ENCODE assay signal across 14 cellular contexts in the genomic region with DNA sequence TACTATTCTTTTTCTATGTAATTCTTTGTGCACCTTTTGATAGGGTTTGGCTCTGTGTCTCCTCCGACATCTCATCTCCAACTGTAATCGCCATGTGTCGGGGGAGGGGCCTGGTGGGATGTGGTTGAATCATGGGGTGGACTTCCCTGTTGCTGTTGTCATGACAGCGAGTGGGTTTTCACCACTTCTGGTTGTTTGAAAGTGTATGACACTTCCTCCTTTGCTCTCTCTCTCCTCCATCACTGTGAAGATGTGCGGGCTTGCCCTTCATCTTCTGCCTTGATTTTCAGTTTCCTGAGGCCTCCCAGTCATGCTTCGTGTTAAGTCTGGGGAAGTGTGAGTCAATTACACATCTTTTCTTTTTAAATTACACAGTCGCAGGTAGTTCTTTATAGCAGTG.
DNase-seq lines count a peak whose midpoint lies in the region.
"Had no signal": no experiment of that assay in that cellular context is flagged by ENCODE, and none has a peak within 500 bp of the region (broad histone marks: within the 10 kb centered on the region; RNA-seq: fewer than 3 reads in every experiment).

No MANE protein-coding gene starts in this region.

- no peaks in the 10 kb centered on the region for H3K27me3 Mint-ChIP-seq in activated naive CD8-positive, alpha-beta T cell treated with anti-CD3 and anti-CD28 coated beads for 36 hours

- DNase-seq in activated T-cell treated with anti-CD3 and anti-CD28 coated beads for 24 hours (ENCODE audit: low read depth), result peak; percentile 4
- no peak for DNase-seq in activated T-cell treated with anti-CD3 and anti-CD28 coated beads for 4 hours
- DNase-seq in activated CD4-positive, alpha-beta T cell treated with anti-CD3 and anti-CD28 coated beads, Interleukin-2, amount 50 U/mL, for 48 hours, result peak; percentile 22 to 32
- DNase-seq in activated naive CD8-positive, alpha-beta T cell treated with anti-CD3 and anti-CD28 coated beads for 36 hours, result peak; percentile 42
- peak; percentile 42 for DNase-seq in stimulated activated naive CD4-positive, alpha-beta T cell treated with Interleukin-2 at 50 U/mL for 16 hours (lab: John Stamatoyannopoulos, UW)
- DNase-seq in effector CD8-positive, alpha-beta T cell (lab: John Stamatoyannopoulos, UW), result no peak
- DNase-seq in NCI-H187 (lab: John Stamatoyannopoulos, UW), result no peak
- no peak for DNase-seq in kidney tubule cell (ENCODE audit: low spot score)
- DNase-seq: glutamatergic neuron, Karpas-422, left cardiac atrium, natural killer cell, NCI-H2081 treated with DMSO at 0.1 percent for 48 hours, right lobe of liver had no signal

- H3K4me1 Mint-ChIP-seq in activated naive CD8-positive, alpha-beta T cell treated with anti-CD3 and anti-CD28 coated beads for 36 hours, result peaks cover 6% of the 10 kb centered on the region
- H3K4me1 Mint-ChIP-seq: natural killer cell had no signal

- H3K36me3 Mint-ChIP-seq in activated naive CD8-positive, alpha-beta T cell treated with anti-CD3 and anti-CD28 coated beads for 36 hours, result no peaks in the 10 kb centered on the region
- H3K36me3 Mint-ChIP-seq: natural killer cell had no signal

- H3K4me3 Mint-ChIP-seq in activated naive CD8-positive, alpha-beta T cell treated with anti-CD3 and anti-CD28 coated beads for 36 hours, result peak overlapping the region; percentile 32
- H3K4me3 Mint-ChIP-seq: natural killer cell had no signal

- peaks cover 15% of the 10 kb centered on the region for H3K9me3 Mint-ChIP-seq in activated naive CD8-positive, alpha-beta T cell treated with anti-CD3 and anti-CD28 coated beads for 36 hours

- H3K27ac Mint-ChIP-seq in activated naive CD8-positive, alpha-beta T cell treated with anti-CD3 and anti-CD28 coated beads for 36 hours, result no peak overlapping the region
- H3K27ac Mint-ChIP-seq: natural killer cell had no signal

Comparison
In these comparisons a context has a peak if more than half of its experiments do, and no peak if none do; other contexts are left out.
1. DNase-seq: peak in activated T-cell treated with anti-CD3 and anti-CD28 coated beads for 24 hours (single experiment), activated CD4-positive, alpha-beta T cell treated with anti-CD3 and anti-CD28 coated beads, Interleukin-2, amount 50 U/mL, for 48 hours (2 of 2), activated naive CD8-positive, alpha-beta T cell treated with anti-CD3 and anti-CD28 coated beads for 36 hours (single experiment) and stimulated activated naive CD4-positive, alpha-beta T cell treated with Interleukin-2 at 50 U/mL for 16 hours (single experiment); none in activated T-cell treated with anti-CD3 and anti-CD28 coated beads for 4 hours (single experiment), effector CD8-positive, alpha-beta T cell (single experiment), NCI-H187 (0 of 2) and kidney tubule cell (single experiment).